8 cellular contexts compared by ENCODE assay signal in the genomic region with DNA sequence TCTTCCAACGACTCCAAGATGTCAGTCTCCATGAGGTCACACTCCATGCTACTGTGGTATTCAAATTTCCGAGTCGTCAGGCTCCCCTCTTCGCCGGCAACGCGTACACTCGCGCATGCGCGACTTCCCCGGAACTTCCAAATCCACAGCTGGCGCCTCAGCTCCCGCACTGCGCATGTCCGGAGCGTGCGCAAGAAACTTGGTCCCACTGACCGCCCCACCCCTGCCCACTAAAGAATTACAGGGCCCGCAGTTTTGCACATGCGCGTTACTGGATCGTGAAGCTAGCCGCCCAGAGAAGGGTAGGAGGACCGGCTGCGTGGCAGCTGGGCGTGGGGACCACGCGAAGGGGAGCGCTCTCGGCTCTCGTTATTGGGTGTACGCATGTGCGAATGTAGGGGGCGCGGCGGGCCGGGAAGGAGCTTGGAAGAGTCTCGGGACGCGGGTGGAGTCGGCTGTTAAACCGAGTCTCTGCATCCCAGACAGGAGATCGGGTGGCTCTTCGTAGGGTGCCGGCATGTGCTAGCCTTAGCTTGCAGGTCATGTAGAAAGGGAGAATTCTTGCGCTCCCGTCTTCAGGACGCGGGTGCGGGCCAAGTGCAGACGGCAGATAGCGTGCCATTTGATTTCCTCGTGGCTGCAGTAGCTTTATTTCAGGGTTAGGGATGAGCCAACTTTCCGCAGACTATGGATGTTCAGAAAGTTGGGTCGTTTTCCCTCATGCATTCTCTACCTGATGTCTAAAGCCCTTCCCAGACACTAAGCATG. TPM values are rescaled to one million over a fixed set of nuclear protein-coding genes. Genes with fewer than 3 reads are reported as not detected.
DNase-seq lines count a peak whose midpoint lies in the region; ATAC-seq, FAIRE-seq and TF ChIP-seq lines count a peak whose summit lies in the region.

Gene FAM98A, minus strand, starts transcription at position 125 of the 768 bp plus-strand sequence. Its CDS starts 78 bp downstream, at position 47.

- H3K36me3 ChIP-seq in right atrium auricular region, result peaks cover 8% of the 10 kb centered on the region
- H3K36me3 ChIP-seq in psoas muscle (ENCODE audit: insufficient read depth in 1 of 2, low read depth in 1 of 2), result peaks cover 0 to 9% of the 10 kb centered on the region in 2 donors

- peak; percentile 83 for ATAC-seq in GM18499 (IDR thresholded peaks at IDR 0.05; ENCODE audit: insufficient read depth, unreplicated experiment)
- ATAC-seq in HG02943 (IDR thresholded peaks at IDR 0.05; ENCODE audit: low read depth, unreplicated experiment), result peak; percentile 91
- peak; percentile 96 to 98 (median 97) for ATAC-seq in psoas muscle

- H3K9me3 ChIP-seq in right atrium auricular region, result no peaks in the 10 kb centered on the region
- no peaks in the 10 kb centered on the region for H3K9me3 ChIP-seq in psoas muscle

- TF ChIP-seq CTCF in right atrium auricular region (IDR thresholded peaks at IDR 0.05), result peak in 1 of 2 donors; percentile 42
- TF ChIP-seq CTCF in psoas muscle (IDR thresholded peaks at IDR 0.05), result peak; percentile 12

- H3K4me1 ChIP-seq in right atrium auricular region (peaks cover 0 to 23% of the 10 kb centered on the region in 2 donors), psoas muscle (peaks cover 20% of the 10 kb centered on the region)

- FAIRE-seq in urothelium cell line (lab: Jason Lieb, UNC), result no peak

- intact Hi-C loops in T-helper 2 cell treated with Interferon-gamma antibody and Interleukin-4, amounts not matched to agents 100 ng/mL and 5 ng/mL, for 36 hours (cut with micrococcal nuclease), result loop anchor here (1.0 to 5.0 kb wide), 7 partner anchors 102 to 1243 kb away; partner anchors contain the start of genes BIRC6, LTBP1, RASGRP3 and TTC27
- intact Hi-C loops in psoas muscle (cut with DNase I), result loop anchor here in 1 of 2 donors (5.0 kb wide), 1 partner anchor 837 kb away; no protein-coding TSS in a partner anchor

- peak within 1 kb of the TSS; percentile 89 to 92 for H3K27ac ChIP-seq in right atrium auricular region
- H3K27ac ChIP-seq in psoas muscle, result peak within 1 kb of the TSS; percentile 97

- H3K27me3 ChIP-seq in right atrium auricular region, result no peaks in the 10 kb centered on the region
- no peaks in the 10 kb centered on the region for H3K27me3 ChIP-seq in psoas muscle (ENCODE audit: insufficient read depth in 3 of 3, low read length in 2 of 3)

- WGBS in psoas muscle, 3 donors, result 0 to 1% (median 0%) methylated on average over 56 of the region's 56 CpGs

- H3K4me3 ChIP-seq in right atrium auricular region (peak within 1 kb of the TSS; percentile 88 to 98), psoas muscle (peak within 1 kb of the TSS; percentile 97)

- DNase-seq in NCI-H187 treated with DMSO at 0.1 percent for 48 hours (lab: John Stamatoyannopoulos, UW) (peak; percentile 96), anterior cingulate cortex (lab: John Stamatoyannopoulos, UW) (peak; percentile 91 to 100 (median 98)), right atrium auricular region (ENCODE audit: low spot score) (peak; percentile 99), psoas muscle (peak; percentile 100), urothelium cell line (ENCODE audit: low spot score) (peak; percentile 99)

RNA-seq across cellular contexts. Expression of gene FAM98A, which starts in this region (rescaled TPM):
- total RNA-seq in T-helper 2 cell treated with Interferon-gamma antibody and Interleukin-4, amounts not matched to agents 100 ng/mL and 5 ng/mL, for 36 hours, result 38.6 and 42.9 TPM in 2 replicates
- total RNA-seq in right atrium auricular region (10 to 100 TPM; 32.0 to 40.1 TPM), psoas muscle (10 to 100 TPM; 52.2 to 77.9 (median 60.5) TPM)
- 100 to 1,000 TPM in 1 of 3 donors, 10 to 100 TPM in 2; 31.6 to 125 (median 35.2) TPM for polyA plus RNA-seq in psoas muscle

Comparison
In these comparisons a context has a peak if more than half of its experiments do, and no peak if none do; other contexts are left out.
1. Peak in every context shown above with its lines: DNase-seq, ATAC-seq, H3K4me3 ChIP-seq and H3K27ac ChIP-seq.